ENCODE assay signal across 9 cellular contexts in the genomic region with DNA sequence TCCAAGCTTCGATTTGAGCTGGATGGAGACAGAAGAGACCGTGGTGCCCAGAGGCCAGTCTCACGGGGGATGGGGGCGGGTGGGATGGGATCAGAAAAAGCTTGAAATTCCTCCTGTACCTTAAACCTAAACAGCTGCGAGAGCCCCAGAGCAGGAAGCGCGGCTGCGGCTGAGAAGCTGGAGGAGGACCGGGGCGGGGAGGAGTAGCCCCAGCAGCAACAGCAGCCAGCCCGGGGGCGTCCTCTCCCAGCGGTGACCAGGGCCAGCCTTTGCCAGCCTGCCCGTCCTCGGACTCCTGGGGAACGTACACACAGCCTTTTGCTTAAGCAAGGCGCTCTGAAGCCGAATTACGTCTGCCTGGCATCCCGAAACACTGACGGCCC. TPM values are rescaled to one million over a fixed set of nuclear protein-coding genes. Genes with fewer than 3 reads are reported as not detected.
A peak's percentile ranks its signal among the peaks of the same experiment; 100 is the strongest.
DNase-seq lines count a peak whose midpoint lies in the region; ATAC-seq, FAIRE-seq and TF ChIP-seq lines count a peak whose summit lies in the region.
"Had no signal": no experiment of that assay in that cellular context is flagged by ENCODE, and none has a peak within 500 bp of the region (broad histone marks: within the 10 kb centered on the region; RNA-seq: fewer than 3 reads in every experiment).

No MANE protein-coding gene starts in this region.

- FAIRE-seq in bronchial epithelial cell (lab: Jason Lieb, UNC), result no peak
- FAIRE-seq: TTC549 had no signal

- no peak overlapping the region for H4K8ac ChIP-seq in mesendoderm (ENCODE audit: low read depth, low read length)

- no peaks in the 10 kb centered on the region for H3K79me2 ChIP-seq in Karpas-422 (ENCODE audit: low read length)
- no peaks in the 10 kb centered on the region for H3K79me2 ChIP-seq in mesendoderm (ENCODE audit: control insufficient read depth, insufficient read depth, low read length)

- TF ChIP-seq CTCF in bronchial epithelial cell (IDR thresholded peaks at IDR 0.05; ENCODE audit: insufficient read depth, low read length, severe bottlenecking), result no peak

- H3K27ac ChIP-seq in Karpas-422 (ENCODE audit: low read length), result no peak overlapping the region
- no peak overlapping the region for H3K27ac ChIP-seq in mesendoderm (ENCODE audit: low read depth, low read length)

- peak; percentile 39 for ATAC-seq in GM21528 (IDR thresholded peaks at IDR 0.05; ENCODE audit: low FRiP score, unreplicated experiment)

- H3K4ac ChIP-seq in mesendoderm (ENCODE audit: low read depth, low read length), result no peak overlapping the region

- H3K4me3 ChIP-seq in Karpas-422 (ENCODE audit: low read length) (peak overlapping the region; percentile 61), bronchial epithelial cell (ENCODE audit: low read depth, low read length) (peak overlapping the region; percentile 42), mesendoderm (ENCODE audit: low read length) (no peak overlapping the region)

- DNase-seq in Karpas-422, result peak; percentile 44
- DNase-seq in bronchial epithelial cell (ENCODE audit: low read depth), result no peak
- DNase-seq in mesendoderm, result no peak
- no peak for DNase-seq in GF-D8 (lab: John Stamatoyannopoulos, UW)
- no peak for DNase-seq in activated CD8-positive, alpha-beta memory T cell treated with anti-CD3 and anti-CD28 coated beads, Interleukin-2, amount 50 U/mL, for 48 hours
- no peak for DNase-seq in HPDE6-E6E7 (ENCODE audit: extremely low spot score)

- no peak overlapping the region for H3K23ac ChIP-seq in mesendoderm (ENCODE audit: low read length)

- no peaks in the 10 kb centered on the region for H3K36me3 ChIP-seq in ES-I3 (ENCODE audit: insufficient read depth, low read length)
- no peaks in the 10 kb centered on the region for H3K36me3 ChIP-seq in Karpas-422 (ENCODE audit: insufficient read depth, low read length)
- H3K36me3 ChIP-seq in bronchial epithelial cell (ENCODE audit: control insufficient read depth, insufficient read depth, low read length), result no peaks in the 10 kb centered on the region
- no peaks in the 10 kb centered on the region for H3K36me3 ChIP-seq in mesendoderm (ENCODE audit: control insufficient read depth, insufficient read depth, low read length)

- H3K9me2 ChIP-seq in Karpas-422 (replicated peaks; ENCODE audit: insufficient read depth, low read length), result no peaks in the 10 kb centered on the region

- H3K18ac ChIP-seq in mesendoderm (ENCODE audit: low read length), result no peak overlapping the region

- H3K9ac ChIP-seq in ES-I3 (ENCODE audit: low read depth, low read length) (peak overlapping the region; percentile 54; the same call in 1 of the 2 replicates), Karpas-422 (ENCODE audit: low read length) (peak overlapping the region; percentile 63), mesendoderm (ENCODE audit: low read length) (no peak overlapping the region)

- H2BK5ac ChIP-seq in mesendoderm (ENCODE audit: low read length), result no peak overlapping the region

- H3K9me3 ChIP-seq in ES-I3 (ENCODE audit: control insufficient read depth, insufficient read depth, low read length) (no peaks in the 10 kb centered on the region), Karpas-422 (ENCODE audit: low read length) (no peaks in the 10 kb centered on the region)

- WGBS in mesendoderm (ENCODE audit: extremely low coverage, insufficient coverage, low lambda C conversion rate), result no CpG with 5 or more reads among the region's 21 CpGs

- no peaks in the 10 kb centered on the region for H3K79me1 ChIP-seq in mesendoderm (ENCODE audit: low read length)

- no peak overlapping the region for H4K5ac ChIP-seq in mesendoderm (ENCODE audit: low read length)

- H2AK5ac ChIP-seq in mesendoderm (ENCODE audit: low read length), result no peak overlapping the region

- H3K56ac ChIP-seq in mesendoderm (ENCODE audit: low read length), result no peak overlapping the region

- H2BK120ac ChIP-seq in mesendoderm (ENCODE audit: low read depth, low read length), result no peak overlapping the region

- no peaks in the 10 kb centered on the region for H3K27me3 ChIP-seq in Karpas-422 (ENCODE audit: low read length)
- H3K27me3 ChIP-seq in bronchial epithelial cell (ENCODE audit: control insufficient read depth, insufficient read depth, low read length), result peaks cover 41% of the 10 kb centered on the region
- peaks cover 53% of the 10 kb centered on the region for H3K27me3 ChIP-seq in mesendoderm (ENCODE audit: insufficient read depth, low read length, poor library complexity)

- 0 out of 2 replicates have a peak overlapping the region, but pooled peaks have one; percentile 11 for H2AFZ ChIP-seq in Karpas-422 (ENCODE audit: low read length)

- no peak overlapping the region for H2BK15ac ChIP-seq in mesendoderm (replicated peaks; ENCODE audit: low read depth)

- peak overlapping the region; percentile 68 for H3K4me2 ChIP-seq in Karpas-422 (ENCODE audit: low read depth, low read length, poor library complexity, severe bottlenecking)
- H3K4me2 ChIP-seq in mesendoderm (ENCODE audit: low read length), result peak overlapping the region; percentile 30

- no peaks in the 10 kb centered on the region for H4K20me1 ChIP-seq in Karpas-422 (ENCODE audit: insufficient read depth, low read depth, low read length)

- peaks cover 4% of the 10 kb centered on the region; the same call in 1 of the 2 replicates for H3K4me1 ChIP-seq in ES-I3 (ENCODE audit: insufficient read depth, low read length)
- H3K4me1 ChIP-seq in Karpas-422 (ENCODE audit: low read length), result peaks cover 5% of the 10 kb centered on the region
- H3K4me1 ChIP-seq in mesendoderm (ENCODE audit: control insufficient read depth, low read depth, low read length), result no peaks in the 10 kb centered on the region

RNA-seq across cellular contexts. Expression of a gene that starts 17.4 kb away (rescaled TPM):
- not detected in 2 replicates for total RNA-seq in Karpas-422 (2014; rRNA removed; shearing (Covaris generic); ENCODE audit: low replicate concordance)
- not detected in 2 replicates for total RNA-seq in bronchial epithelial cell
- 0.24 TPM for polyA plus RNA-seq in mesendoderm (2013, experiment 1 of 2)
- 0.29 TPM for polyA plus RNA-seq in mesendoderm (2013, experiment 2 of 2)

RNA-seq across cellular contexts. Expression of a gene that starts 20.8 kb away (rescaled TPM):
- 65.0 and 104 TPM in 2 replicates for total RNA-seq in Karpas-422 (2014; rRNA removed; shearing (Covaris generic); ENCODE audit: low replicate concordance)
- 94.8 and 95.5 TPM in 2 replicates for total RNA-seq in bronchial epithelial cell
- 79.3 TPM for polyA plus RNA-seq in mesendoderm (2013, experiment 1 of 2)
- 78.7 TPM for polyA plus RNA-seq in mesendoderm (2013, experiment 2 of 2)
